ENCODE assay signal across 15 cellular contexts in the genomic region with DNA sequence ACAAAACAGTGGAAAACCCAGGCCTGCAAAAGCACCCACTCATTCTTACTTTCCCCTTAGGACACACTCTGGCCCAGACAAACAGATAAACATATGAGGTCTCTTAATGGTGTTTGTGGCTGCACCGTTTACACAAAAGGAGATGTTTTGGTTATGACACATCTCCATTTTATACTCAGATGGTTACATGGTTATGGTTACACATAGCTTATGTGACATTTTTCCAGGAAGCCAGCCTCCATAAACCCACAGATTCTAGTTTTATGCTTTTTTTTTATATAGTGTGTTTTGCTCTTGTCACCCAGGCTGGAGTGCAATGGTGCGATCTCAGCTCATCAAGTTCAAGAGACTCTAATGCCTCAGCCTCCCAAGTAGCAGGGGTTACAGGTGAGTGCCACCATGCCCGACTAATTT. TPM values are rescaled to one million over a fixed set of nuclear protein-coding genes. Genes with fewer than 3 reads are reported as not detected.
A peak's percentile ranks its signal among the peaks of the same experiment; 100 is the strongest.
DNase-seq lines count a peak whose midpoint lies in the region; ATAC-seq and TF ChIP-seq lines count a peak whose summit lies in the region.
"Had no signal": no experiment of that assay in that cellular context is flagged by ENCODE, and none has a peak within 500 bp of the region (broad histone marks: within the 10 kb centered on the region; RNA-seq: fewer than 3 reads in every experiment).

No MANE protein-coding gene starts in this region.

- ATAC-seq in foreskin keratinocyte (no peak), psoas muscle (no peak)

- TF ChIP-seq CTCF in AG04449 (IDR thresholded peaks at IDR 0.05; ENCODE audit: insufficient read depth, low read length, missing control alignments) (no peak), GM12865 (IDR thresholded peaks at IDR 0.05; ENCODE audit: insufficient read depth, low read depth, low read length, missing control alignments) (no peak), foreskin keratinocyte (conservative IDR thresholded peaks at IDR 0.05) (no peak), GM20000 (IDR thresholded peaks at IDR 0.05; ENCODE audit: extremely low read depth, missing control alignments) (no peak), psoas muscle (IDR thresholded peaks at IDR 0.05) (no peak)

- peak; percentile 31 for DNase-seq in AG04449 (ENCODE audit: low read depth, low spot score)
- DNase-seq in GM12865 (ENCODE audit: low read depth), result peak; percentile 35
- DNase-seq in activated T-cell treated with anti-CD3 and anti-CD28 coated beads, Interleukin-2, amount 50 U/mL, for 48 hours, result peak; percentile 56 to 57
- DNase-seq in foreskin keratinocyte, result peak; percentile 13 to 40
- no peak for DNase-seq in NCI-H510A treated with DMSO at 0.1 percent for 48 hours (lab: John Stamatoyannopoulos, UW)
- no peak for DNase-seq in GM20000 (ENCODE audit: low spot score)
- no peak for DNase-seq in psoas muscle
- DNase-seq in SIG-M5 (lab: John Stamatoyannopoulos, UW), result no peak
- DNase-seq: Calu3; central memory CD4-positive, alpha-beta T cell; glutamatergic neuron; midbrain; WERI-Rb-1 had no signal

- H3K9me3 ChIP-seq in psoas muscle, result no peaks in the 10 kb centered on the region

- H3K27me3 ChIP-seq in foreskin keratinocyte (no peaks in the 10 kb centered on the region), psoas muscle (ENCODE audit: insufficient read depth in 3 of 3, low read length in 2 of 3) (no peaks in the 10 kb centered on the region)

- WGBS in psoas muscle, 3 donors, result 79 to 85% (median 83%) methylated on average over 3 of the region's 3 CpGs

- no peak overlapping the region for H3K27ac ChIP-seq in foreskin keratinocyte
- no peak overlapping the region for H3K27ac ChIP-seq in psoas muscle
- H3K27ac ChIP-seq: PC-9, skin epidermis, WERI-Rb-1 had no signal

- intact Hi-C loops in psoas muscle (cut with DNase I), result no loop called here

- H3K36me3 ChIP-seq in psoas muscle (ENCODE audit: insufficient read depth in 1 of 2, low read depth in 1 of 2), result no peaks in the 10 kb centered on the region
- H3K36me3 ChIP-seq: WERI-Rb-1 had no signal

- CTCF ChIA-PET in AG04449 (lab: Yijun Ruan, JAX), result no interaction called here

- H3K4me3 ChIP-seq in AG04449 (ENCODE audit: low read depth, low read length) (no peak overlapping the region), GM12865 (ENCODE audit: low read depth, low read length) (no peak overlapping the region), psoas muscle (no peak overlapping the region)
- H3K4me3 ChIP-seq: PC-9, skin epidermis had no signal

- no peaks in the 10 kb centered on the region for H3K4me1 ChIP-seq in foreskin keratinocyte
- H3K4me1 ChIP-seq in psoas muscle, result no peaks in the 10 kb centered on the region

- POLR2A ChIA-PET in AG04449 (lab: Yijun Ruan, JAX), result no interaction called here

RNA-seq across cellular contexts. Expression of gene KLRD1, which starts 3.5 kb away (rescaled TPM):
- total RNA-seq in foreskin keratinocyte (not detected in 2 replicates), psoas muscle (1 to 10 TPM in 1 of 4 donors, under 1 TPM in 3; 0.17 to 1.1 (median 0.49) TPM)
- polyA plus RNA-seq in foreskin keratinocyte (not detected in 2 replicates), psoas muscle (under 1 TPM; 0.03 to 0.30 (median 0.13) TPM)

Comparison
In these comparisons a context has a peak if more than half of its experiments do, and no peak if none do; other contexts are left out.
1. DNase-seq: peak in AG04449 (single experiment), GM12865 (single experiment), activated T-cell treated with anti-CD3 and anti-CD28 coated beads, Interleukin-2, amount 50 U/mL, for 48 hours (2 of 2) and foreskin keratinocyte (2 of 2); none in NCI-H510A treated with DMSO at 0.1 percent for 48 hours (single experiment), GM20000 (single experiment), psoas muscle (0 of 2) and SIG-M5 (single experiment).